8 cellular contexts compared by ENCODE assay signal in genomic region chr18:51151568-51152511, GRCh38. TPM values are rescaled to one million over a fixed set of nuclear protein-coding genes. Genes with fewer than 3 reads are reported as not detected.
DNase-seq lines count a peak whose midpoint lies in the region; ATAC-seq and TF ChIP-seq lines count a peak whose summit lies in the region.

No MANE protein-coding gene starts in this region.

- H4K20me1 ChIP-seq in Loucy (ENCODE audit: insufficient read depth, low read length, poor library complexity, severe bottlenecking), result no peaks in the 10 kb centered on the region

- H3K4me1 ChIP-seq in Loucy (ENCODE audit: insufficient read depth, low read length, poor library complexity, severe bottlenecking), result peaks cover 36% of the 10 kb centered on the region

- in situ Hi-C loops in G401 (cut with HindIII; ENCODE audit: low sequenced_read_pairs), result no loop called here

- no peaks in the 10 kb centered on the region for H3K9me2 ChIP-seq in Loucy (replicated peaks; ENCODE audit: low read depth, low read length)

- peak overlapping the region; percentile 96 for H3K27ac Mint-ChIP-seq in activated T-helper 17 cell treated with anti-CD3 and anti-CD28 coated beads, Interleukin-2, amount 50 U/mL, for 72 hours
- no peak overlapping the region for H3K27ac Mint-ChIP-seq in glutamatergic neuron (ENCODE audit: unreplicated experiment)

- intact Hi-C loops in left cardiac atrium (cut with DNase I), result no loop called here

- no peaks in the 10 kb centered on the region for H3K79me2 ChIP-seq in Loucy (ENCODE audit: insufficient read depth, low read length)

- no peaks in the 10 kb centered on the region for H3K36me3 Mint-ChIP-seq in activated T-helper 17 cell treated with anti-CD3 and anti-CD28 coated beads, Interleukin-2, amount 50 U/mL, for 72 hours (ENCODE audit: low read depth)
- H3K36me3 Mint-ChIP-seq in glutamatergic neuron (ENCODE audit: unreplicated experiment), result peaks cover 5% of the 10 kb centered on the region

- ATAC-seq in activated T-helper 17 cell treated with anti-CD3 and anti-CD28 coated beads, Interleukin-2, amount 50 U/mL, for 72 hours (replicated peaks), result peak; percentile 68
- no peak for ATAC-seq in left cardiac atrium

- DNase-seq in stimulated activated CD4-positive, alpha-beta T cell treated with anti-CD3 and anti-CD28 coated beads, Interleukin-2, amount 100 ng/mL, for 24 hours, result peak; percentile 72 to 76
- no peak for DNase-seq in G401 (ENCODE audit: low spot score)
- DNase-seq in glutamatergic neuron, result no peak
- no peak for DNase-seq in iPS-NIHi11 (ENCODE audit: low spot score)
- no peak for DNase-seq in left cardiac atrium

- H3K9ac ChIP-seq in Loucy (ENCODE audit: low read depth, low read length, poor library complexity, severe bottlenecking), result no peak overlapping the region

- H3K9me3 Mint-ChIP-seq in activated T-helper 17 cell treated with anti-CD3 and anti-CD28 coated beads, Interleukin-2, amount 50 U/mL, for 72 hours, result no peaks in the 10 kb centered on the region
- H3K9me3 Mint-ChIP-seq in glutamatergic neuron (ENCODE audit: unreplicated experiment), result peaks cover 3% of the 10 kb centered on the region

- peak; percentile 12 for TF ChIP-seq POLR2A in GM19099 (IDR thresholded peaks at IDR 0.05; ENCODE audit: extremely low read depth, insufficient read length, low read depth)

- H3K36me3 ChIP-seq in Loucy (ENCODE audit: insufficient read depth, low read length), result no peaks in the 10 kb centered on the region

- H3K4me3 Mint-ChIP-seq in activated T-helper 17 cell treated with anti-CD3 and anti-CD28 coated beads, Interleukin-2, amount 50 U/mL, for 72 hours, result peak overlapping the region; percentile 69
- H3K4me3 Mint-ChIP-seq in glutamatergic neuron (ENCODE audit: unreplicated experiment), result no peak overlapping the region

- peaks cover 35% of the 10 kb centered on the region for H3K4me1 Mint-ChIP-seq in activated T-helper 17 cell treated with anti-CD3 and anti-CD28 coated beads, Interleukin-2, amount 50 U/mL, for 72 hours
- H3K4me1 Mint-ChIP-seq in glutamatergic neuron (ENCODE audit: low read depth, unreplicated experiment), result peaks cover 2% of the 10 kb centered on the region

- 0 out of 2 replicates have a peak, but pooled peaks cover 3% of the 10 kb centered on the region for H3F3A ChIP-seq in Loucy (ENCODE audit: low read depth)

- no peak overlapping the region for H2AFZ ChIP-seq in Loucy (ENCODE audit: low read length)

- no peaks in the 10 kb centered on the region for H3K27me3 ChIP-seq in Loucy (ENCODE audit: insufficient read depth, low read length, poor library complexity, severe bottlenecking)

- TF ChIP-seq CTCF in Loucy (conservative IDR thresholded peaks at IDR 0.05; ENCODE audit: low read length), result no peak; the same call in 1 of the 2 replicates
- no peak for TF ChIP-seq CTCF in glutamatergic neuron (IDR thresholded peaks at IDR 0.05; ENCODE audit: partially characterized antibody, unreplicated experiment)

- H3K27me3 Mint-ChIP-seq in activated T-helper 17 cell treated with anti-CD3 and anti-CD28 coated beads, Interleukin-2, amount 50 U/mL, for 72 hours, result no peaks in the 10 kb centered on the region
- no peaks in the 10 kb centered on the region for H3K27me3 Mint-ChIP-seq in glutamatergic neuron (ENCODE audit: unreplicated experiment)

- H3K4me2 ChIP-seq in Loucy (ENCODE audit: low read depth, low read length, poor library complexity, severe bottlenecking), result peak overlapping the region; percentile 32

- H3K9me3 ChIP-seq in Loucy (ENCODE audit: insufficient read depth, low read depth, low read length), result no peaks in the 10 kb centered on the region

- no peak overlapping the region for H3K4me3 ChIP-seq in Loucy (ENCODE audit: low read length, poor library complexity, severe bottlenecking)

RNA-seq across cellular contexts. Expression of gene MEX3C, which starts 45.6 kb away (rescaled TPM):
- total RNA-seq in activated T-helper 17 cell treated with anti-CD3 and anti-CD28 coated beads, Interleukin-2, amount 50 U/mL, for 72 hours, result 10 to 100 TPM; 46.0 to 46.9 TPM
- total RNA-seq in G401 (2014; rRNA removed; shearing (Covaris generic)), result 42.5 and 51.1 TPM in 2 replicates
- total RNA-seq in glutamatergic neuron (ENCODE audit: unreplicated experiment) (81.3 TPM), left cardiac atrium (10 to 100 TPM; 18.2 to 28.4 TPM)

Comparison
In these comparisons a context has a peak if more than half of its experiments do, and no peak if none do; other contexts are left out.
1. DNase-seq: peak in stimulated activated CD4-positive, alpha-beta T cell treated with anti-CD3 and anti-CD28 coated beads, Interleukin-2, amount 100 ng/mL, for 24 hours (2 of 2); none in G401 (single experiment), glutamatergic neuron (single experiment), iPS-NIHi11 (single experiment) and left cardiac atrium (single experiment).